Comparison of ENCODE assay signal across 8 cellular contexts in genomic region chr15:80173022-80173759, GRCh38. TPM values are rescaled to one million over a fixed set of nuclear protein-coding genes. Genes with fewer than 3 reads are reported as not detected.
DNase-seq lines count a peak whose midpoint lies in the region; ATAC-seq and TF ChIP-seq lines count a peak whose summit lies in the region.

No MANE protein-coding gene starts in this region.

- no peak overlapping the region for H3K27ac ChIP-seq in neural cell (ENCODE audit: low read length)
- peak overlapping the region; percentile 77 for H3K27ac ChIP-seq in subcutaneous abdominal adipose tissue (ENCODE audit: low read depth, low read length)

- CTCF ChIA-PET in GM10248 (lab: Yijun Ruan, JAX): interaction anchor here (0.7 to 3.2 kb wide), 23 partner anchors 9 to 834 kb away, joined by 3 to 16 read pairs (median 4); partner anchors contain the start of gene BCL2A1
- CTCF ChIA-PET in activated CD8-positive, alpha-beta memory T cell treated with anti-CD3 and anti-CD28 coated beads, Interleukin-2, amount 10 ng/mL, durations not matched to agents 7 days and 5 days (lab: Charles Lee): interaction anchor here (0.7 to 3.6 kb wide), 22 partner anchors 8 to 320 kb away, joined by 3 to 23 read pairs (median 4); no protein-coding TSS in a partner anchor

- H3K4me1 Mint-ChIP-seq in HFFc6 (ENCODE audit: low read depth): peaks cover 53% of the 10 kb centered on the region
- peaks cover 4% of the 10 kb centered on the region for H3K4me1 Mint-ChIP-seq in activated CD8-positive, alpha-beta memory T cell treated with anti-CD3 and anti-CD28 coated beads, Interleukin-2, amount 10 ng/mL, durations not matched to agents 7 days and 5 days

- peaks cover 6 to 63% (median 43%) of the 10 kb centered on the region in 5 donors for H3K4me1 ChIP-seq in subcutaneous abdominal adipose tissue (ENCODE audit: control insufficient read depth in 5 of 5, insufficient read depth in 5 of 5, low read length in 5 of 5)

- H3K9me3 Mint-ChIP-seq in HFFc6: peaks cover 17% of the 10 kb centered on the region
- H3K9me3 Mint-ChIP-seq in activated CD8-positive, alpha-beta memory T cell treated with anti-CD3 and anti-CD28 coated beads, Interleukin-2, amount 10 ng/mL, durations not matched to agents 7 days and 5 days (ENCODE audit: low read depth): no peaks in the 10 kb centered on the region

- H3K4me3 Mint-ChIP-seq in HFFc6: no peak overlapping the region
- no peak overlapping the region for H3K4me3 Mint-ChIP-seq in activated CD8-positive, alpha-beta memory T cell treated with anti-CD3 and anti-CD28 coated beads, Interleukin-2, amount 10 ng/mL, durations not matched to agents 7 days and 5 days

- TF ChIP-seq CTCF in GM10248 (IDR thresholded peaks at IDR 0.05; ENCODE audit: control extremely low read depth, extremely low read depth, low read depth, missing control alignments) (peak; percentile 90), HFFc6 (IDR thresholded peaks at IDR 0.05) (peak; percentile 84), epithelial cell of proximal tubule (conservative IDR thresholded peaks at IDR 0.05; ENCODE audit: low read depth, low read length) (peak; percentile 84), neural cell (IDR thresholded peaks at IDR 0.05; ENCODE audit: poor library complexity, severe bottlenecking) (peak; percentile 64)

- POLR2A ChIA-PET in GM10248 (lab: Yijun Ruan, JAX): no interaction called here

- H3K4me3 ChIP-seq in epithelial cell of proximal tubule (ENCODE audit: low read depth, low read length): no peak overlapping the region
- H3K4me3 ChIP-seq in neural cell (ENCODE audit: low read length): no peak overlapping the region
- peak overlapping the region in 1 of 5 donors; percentile 25 for H3K4me3 ChIP-seq in subcutaneous abdominal adipose tissue (ENCODE audit: low read depth in 1 of 5, low read length in 5 of 5)

- no peaks in the 10 kb centered on the region for H3K79me2 ChIP-seq in neural cell (replicated peaks; ENCODE audit: insufficient read depth, low read length)

- no peaks in the 10 kb centered on the region for H3K9me2 ChIP-seq in neural cell (ENCODE audit: insufficient read depth, low read length)

- TF ChIP-seq EP300 in neural cell (conservative IDR thresholded peaks at IDR 0.05; ENCODE audit: poor library complexity, severe bottlenecking): no peak

- H3K4me2 ChIP-seq in neural cell (ENCODE audit: low read length): no peak overlapping the region

- H4K20me1 ChIP-seq in neural cell (ENCODE audit: insufficient read depth): no peaks in the 10 kb centered on the region

- no peaks in the 10 kb centered on the region for H3K9me3 ChIP-seq in neural cell (ENCODE audit: low read length)
- H3K9me3 ChIP-seq in subcutaneous abdominal adipose tissue (ENCODE audit: control insufficient read depth in 5 of 5, low read length in 5 of 5): no peaks in the 10 kb centered on the region

- TF ChIP-seq RAD21 in neural cell (conservative IDR thresholded peaks at IDR 0.05): peak; percentile 67

- peaks cover 36% of the 10 kb centered on the region for H3K36me3 Mint-ChIP-seq in HFFc6 (ENCODE audit: low read depth)
- peaks cover 26% of the 10 kb centered on the region for H3K36me3 Mint-ChIP-seq in activated CD8-positive, alpha-beta memory T cell treated with anti-CD3 and anti-CD28 coated beads, Interleukin-2, amount 10 ng/mL, durations not matched to agents 7 days and 5 days

- H2AFZ ChIP-seq in neural cell (ENCODE audit: low read depth, low read length): no peak overlapping the region

- H3K36me3 ChIP-seq in neural cell (ENCODE audit: insufficient read depth, low read length) (no peaks in the 10 kb centered on the region), subcutaneous abdominal adipose tissue (ENCODE audit: control insufficient read depth in 5 of 5, insufficient read depth in 5 of 5, low read length in 5 of 5) (peaks cover 2 to 58% (median 43%) of the 10 kb centered on the region in 5 donors)

- H3K27me3 ChIP-seq in neural cell (ENCODE audit: insufficient read depth, low read depth, low read length): no peaks in the 10 kb centered on the region
- no peaks in the 10 kb centered on the region for H3K27me3 ChIP-seq in subcutaneous abdominal adipose tissue (ENCODE audit: control insufficient read depth in 5 of 5, insufficient read depth in 4 of 5, low read length in 5 of 5)

- no peaks in the 10 kb centered on the region; the same call in 1 of the 2 replicates for H3K27me3 Mint-ChIP-seq in HFFc6 (ENCODE audit: insufficient read depth)
- H3K27me3 Mint-ChIP-seq in activated CD8-positive, alpha-beta memory T cell treated with anti-CD3 and anti-CD28 coated beads, Interleukin-2, amount 10 ng/mL, durations not matched to agents 7 days and 5 days: no peaks in the 10 kb centered on the region

- no peaks in the 10 kb centered on the region for H3F3A ChIP-seq in neural cell (ENCODE audit: insufficient read depth, low read length, poor library complexity, severe bottlenecking)

- DNase-seq in GM10248 (ENCODE audit: extremely low spot score) (peak; percentile 81), HFFc6 (peak; percentile 15), NCI-H226 (peak; percentile 56), epithelial cell of proximal tubule (ENCODE audit: low read depth) (no peak), occipital lobe (lab: John Stamatoyannopoulos, UW) (no peak)
- peak; percentile 83 for DNase-seq in activated CD8-positive, alpha-beta memory T cell treated with anti-CD3 and anti-CD28 coated beads, Interleukin-2, amount 10 ng/mL, durations not matched to agents 7 days and 5 days

- H3K9ac ChIP-seq in neural cell (ENCODE audit: low read length) (no peak overlapping the region), subcutaneous abdominal adipose tissue (ENCODE audit: low read length in 5 of 5) (peak overlapping the region in 3 of 5 donors; percentile 1 to 50 (median 25))

- ATAC-seq in activated CD8-positive, alpha-beta memory T cell treated with anti-CD3 and anti-CD28 coated beads, Interleukin-2, amount 10 ng/mL, durations not matched to agents 7 days and 5 days: peak; percentile 89

- H3K27ac Mint-ChIP-seq in HFFc6: peak overlapping the region; percentile 88
- H3K27ac Mint-ChIP-seq in activated CD8-positive, alpha-beta memory T cell treated with anti-CD3 and anti-CD28 coated beads, Interleukin-2, amount 10 ng/mL, durations not matched to agents 7 days and 5 days: peak overlapping the region; percentile 56

TF ChIP-seq in neural cell, 6 proteins besides CTCF, POLR2A, EP300 and RAD21:
- peak; percentile 72 for TF ChIP-seq SMC3 (conservative IDR thresholded peaks at IDR 0.05; ENCODE audit: poor library complexity)
- TF ChIP-seq TAF1 (IDR thresholded peaks at IDR 0.05; ENCODE audit: low read depth): no peak

RNA-seq across cellular contexts. Expression of gene FAH, which starts 20.4 kb away (rescaled TPM):
- total RNA-seq in HFFc6 (2021; fragmentation: NEBNext Ultra II Directional; extraction: Animal tissue kit (Norgen Biotek cat#: 25700)): 10 to 100 TPM; 51.1 to 75.4 (median 61.1) TPM
- total RNA-seq in activated CD8-positive, alpha-beta memory T cell treated with anti-CD3 and anti-CD28 coated beads, Interleukin-2, amount 10 ng/mL, durations not matched to agents 7 days and 5 days: 10 to 100 TPM; 69.0 to 71.6 TPM
- total RNA-seq in epithelial cell of proximal tubule (20.4 and 41.4 TPM in 2 replicates), occipital lobe (1.6 TPM)
- 3.1 and 3.3 TPM in 2 replicates for polyA plus RNA-seq in neural cell
- 0.46 and 0.97 TPM in 2 replicates for polyA minus RNA-seq in neural cell

Comparison
In these comparisons a context has a peak if more than half of its experiments do, and no peak if none do; other contexts are left out.
1. DNase-seq: peak in GM10248 (single experiment), HFFc6 (single experiment), NCI-H226 (single experiment) and activated CD8-positive, alpha-beta memory T cell treated with anti-CD3 and anti-CD28 coated beads, Interleukin-2, amount 10 ng/mL, durations not matched to agents 7 days and 5 days (single experiment); none in epithelial cell of proximal tubule (single experiment) and occipital lobe (single experiment).
2. Peak in every context shown above with its lines, with median percentiles within 50 percentile points of each other: CTCF ChIP-seq.